ENCODE assay signal across 8 cellular contexts in the genomic region with DNA sequence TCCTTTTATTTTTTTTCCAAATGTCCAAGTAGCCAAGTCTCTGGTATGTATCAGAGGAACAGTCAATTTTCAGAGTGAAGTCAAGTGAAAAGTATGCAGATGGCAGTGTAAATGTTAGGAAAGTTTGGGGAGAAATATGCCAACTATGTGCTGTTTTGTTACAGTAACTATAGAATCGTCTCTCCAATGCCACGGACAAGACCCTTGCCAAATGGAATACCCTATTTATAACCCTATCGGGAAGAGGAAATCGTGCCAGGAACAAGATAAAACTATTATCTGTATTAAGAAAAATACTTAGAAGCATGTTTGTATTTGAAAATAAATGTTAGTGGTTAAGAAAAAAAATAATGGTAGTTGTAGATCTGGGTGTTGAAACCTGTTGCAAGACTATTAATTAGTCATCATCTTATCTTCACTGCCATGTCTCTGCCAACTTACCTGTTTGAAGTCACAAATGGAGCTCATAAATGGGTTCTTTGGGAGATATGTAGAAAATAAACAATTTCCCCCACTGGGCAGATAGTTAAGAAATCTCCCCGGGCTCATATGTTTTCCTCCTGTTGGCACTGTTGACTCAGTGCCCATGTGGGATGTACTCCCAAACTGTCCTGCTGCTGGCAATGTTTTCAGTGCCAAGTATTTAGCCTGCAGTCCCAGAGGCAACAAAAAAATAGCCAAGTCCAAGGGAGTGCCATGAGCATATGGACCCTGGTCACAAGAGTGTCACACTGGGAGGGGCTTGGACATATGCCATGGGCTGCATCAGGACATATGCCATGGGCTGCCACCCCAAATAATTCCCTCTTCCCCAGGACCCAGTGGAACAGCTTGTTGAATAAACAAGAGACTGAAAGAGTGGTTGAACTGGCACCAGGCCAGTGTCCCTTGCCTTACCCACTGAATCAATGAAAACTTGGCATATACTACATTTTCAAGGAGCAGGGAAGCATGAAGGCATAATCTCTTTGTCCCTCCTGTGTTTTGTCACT.
A peak's percentile ranks its signal among the peaks of the same experiment; 100 is the strongest.
DNase-seq lines count a peak whose midpoint lies in the region; ATAC-seq and TF ChIP-seq lines count a peak whose summit lies in the region.

No MANE protein-coding gene starts in this region.

- ATAC-seq in Panc1 (peak; percentile 91), foreskin keratinocyte (peak; percentile 53), GM18511 (IDR thresholded peaks at IDR 0.05; ENCODE audit: unreplicated experiment) (no peak)
- ATAC-seq in naive thymus-derived CD8-positive, alpha-beta T cell = no peak

- no peaks in the 10 kb centered on the region; the same call in 1 of the 2 replicates for H3K9me2 ChIP-seq in GM23248 (ENCODE audit: insufficient read depth)

- 0 out of 2 replicates have a peak overlapping the region, but pooled peaks have one; percentile 1 for H3K9ac ChIP-seq in GM23248
- peak overlapping the region; percentile 73 for H3K9ac ChIP-seq in skeletal muscle satellite cell (ENCODE audit: low read depth, low read length)

- peak overlapping the region; percentile 18; the same call in 1 of the 2 replicates for H3K4me3 ChIP-seq in GM23248
- no peak overlapping the region for H3K4me3 ChIP-seq in Panc1 (ENCODE audit: low read depth in 2 of 2, low read length in 2 of 2)
- H3K4me3 ChIP-seq in skeletal muscle satellite cell (ENCODE audit: low read length) = peak overlapping the region; percentile 33

- POLR2A ChIA-PET in Panc1 (lab: Charles Lee) = no interaction called here
- POLR2A ChIA-PET in naive thymus-derived CD8-positive, alpha-beta T cell (lab: Charles Lee) = no interaction called here

- no TSS peak for BruUV-seq in Panc1 (replicated peaks; lab: Mats Ljungman, UMichigan)

- H3K9me3 ChIP-seq in GM23248 (ENCODE audit: low read depth) (no peaks in the 10 kb centered on the region), Panc1 (ENCODE audit: control insufficient read depth, insufficient read depth, low read depth, low read length) (no peaks in the 10 kb centered on the region), skeletal muscle satellite cell (replicated peaks; ENCODE audit: low read length) (no peaks in the 10 kb centered on the region)

- H4K20me1 ChIP-seq in GM23248 (ENCODE audit: insufficient read depth) = no peaks in the 10 kb centered on the region

- intact Hi-C loops in Panc1 (cut with micrococcal nuclease; ENCODE audit: unreplicated experiment) = no loop called here

- no peaks in the 10 kb centered on the region for H3K36me3 ChIP-seq in GM23248 (ENCODE audit: low read depth)
- no peaks in the 10 kb centered on the region for H3K36me3 ChIP-seq in Panc1 (ENCODE audit: control insufficient read depth, insufficient read depth, low read length)
- no peaks in the 10 kb centered on the region for H3K36me3 ChIP-seq in skeletal muscle satellite cell (ENCODE audit: insufficient read depth, low read length)

- H3K4me2 ChIP-seq in GM23248 (ENCODE audit: unreplicated experiment) = peak overlapping the region; percentile 70
- peak overlapping the region; percentile 70 for H3K4me2 ChIP-seq in skeletal muscle satellite cell (ENCODE audit: low read length)

- DNase-seq in GM23248 (peak; percentile 82), Panc1 (ENCODE audit: low read depth, low spot score) (peak; percentile 27), foreskin keratinocyte (peak; percentile 39 to 73), iPS-NIHi11 (ENCODE audit: low spot score) (no peak), SKM-1 treated with dmso at 0.1 percent for 144 hours (lab: John Stamatoyannopoulos, UW; ENCODE audit: unreplicated experiment) (no peak)
- no peak for DNase-seq in naive thymus-derived CD8-positive, alpha-beta T cell

- CTCF ChIA-PET in Panc1 (lab: Charles Lee) = interaction anchor here (0.7 kb wide), 1 partner anchor 85 kb away, joined by 3 read pairs; no protein-coding TSS in a partner anchor

- H3K36me3 Mint-ChIP-seq in naive thymus-derived CD8-positive, alpha-beta T cell = no peaks in the 10 kb centered on the region

- H3K9me3 Mint-ChIP-seq in naive thymus-derived CD8-positive, alpha-beta T cell = no peaks in the 10 kb centered on the region

- H3K79me2 ChIP-seq in GM23248 (ENCODE audit: insufficient read depth) = no peaks in the 10 kb centered on the region

- H3K4me3 Mint-ChIP-seq in naive thymus-derived CD8-positive, alpha-beta T cell = no peak overlapping the region

- H3K27ac ChIP-seq in GM23248 (peak overlapping the region; percentile 75), Panc1 (ENCODE audit: low read length) (peak overlapping the region; percentile 65; the same call in 1 of the 2 replicates), foreskin keratinocyte (no peak overlapping the region)

- peaks cover 62% of the 10 kb centered on the region for H3K4me1 ChIP-seq in GM23248 (ENCODE audit: insufficient read depth)
- H3K4me1 ChIP-seq in Panc1 (ENCODE audit: control insufficient read depth, insufficient read depth, low read length) = no peaks in the 10 kb centered on the region; the same call in 1 of the 2 replicates
- peaks cover 14% of the 10 kb centered on the region for H3K4me1 ChIP-seq in foreskin keratinocyte
- H3K4me1 ChIP-seq in skeletal muscle satellite cell (ENCODE audit: control insufficient read depth, insufficient read depth, low read length) = peaks cover 57% of the 10 kb centered on the region

- H3K27me3 Mint-ChIP-seq in naive thymus-derived CD8-positive, alpha-beta T cell = no peaks in the 10 kb centered on the region

- H3K4me1 Mint-ChIP-seq in naive thymus-derived CD8-positive, alpha-beta T cell = no peaks in the 10 kb centered on the region

- WGBS in GM23248 (ENCODE audit: low coverage in 1 of 2, low lambda C conversion rate in 2 of 2, missing lambda C conversion rate in 2 of 2), 2 experiments = 1 to 2% methylated on average over 5 of the region's 5 CpGs

- H3K27ac Mint-ChIP-seq in naive thymus-derived CD8-positive, alpha-beta T cell = no peak overlapping the region

- no peak overlapping the region for H2AFZ ChIP-seq in GM23248

- H3K27me3 ChIP-seq in GM23248 (replicated peaks; ENCODE audit: insufficient read depth) (no peaks in the 10 kb centered on the region), Panc1 (ENCODE audit: control insufficient read depth, insufficient read depth, low read length) (no peaks in the 10 kb centered on the region), foreskin keratinocyte (no peaks in the 10 kb centered on the region), skeletal muscle satellite cell (ENCODE audit: control insufficient read depth, insufficient read depth, low read length) (no peaks in the 10 kb centered on the region)

- in situ Hi-C loops in GM23248 (cut with MboI) (no loop called here), Panc1 (cut with HindIII; ENCODE audit: low pct_unique_long_range_greater_than_20kb, low sequenced_read_pairs) (no loop called here)

- TF ChIP-seq CTCF in Panc1 (IDR thresholded peaks at IDR 0.05) (no peak), foreskin keratinocyte (conservative IDR thresholded peaks at IDR 0.05) (no peak)

- H3F3A ChIP-seq in GM23248 (ENCODE audit: insufficient read depth) = peaks cover 36% of the 10 kb centered on the region

Comparison
In these comparisons a context has a peak if more than half of its experiments do, and no peak if none do; other contexts are left out.
1. DNase-seq: peak in GM23248 (single experiment), Panc1 (single experiment) and foreskin keratinocyte (2 of 2); none in iPS-NIHi11 (single experiment), naive thymus-derived CD8-positive, alpha-beta T cell (0 of 10) and SKM-1 treated with dmso at 0.1 percent for 144 hours (single experiment).
2. H3K4me3 ChIP-seq: peak in GM23248 (single experiment) and skeletal muscle satellite cell (single experiment); none in Panc1 (0 of 2).
3. ATAC-seq: peak in Panc1 (single experiment) and foreskin keratinocyte (single experiment); none in naive thymus-derived CD8-positive, alpha-beta T cell (0 of 2) and GM18511 (single experiment).